1 cellular context compared by ENCODE assay signal in genomic region chr6:130190701-130191375, GRCh38.
TF ChIP-seq lines count a peak whose summit lies in the region.

No MANE protein-coding gene starts in this region.

TF ChIP-seq in WTC11, 78 proteins besides CTCF, POLR2A, EP300 and RAD21 (continued from another document):
- TF ChIP-seq AFF4 (CRISPR knock-in tag; IDR thresholded peaks at IDR 0.05; ENCODE audit: borderline replicate concordance) = no peak
- TF ChIP-seq ZNF263 (CRISPR knock-in tag; IDR thresholded peaks at IDR 0.05; ENCODE audit: low read depth) = no peak
- no peak for TF ChIP-seq NFATC4 (CRISPR knock-in tag; IDR thresholded peaks at IDR 0.05)
- TF ChIP-seq ZNF121 (CRISPR knock-in tag; IDR thresholded peaks at IDR 0.05) = no peak
- no peak for TF ChIP-seq ZNF425 (CRISPR knock-in tag; conservative IDR thresholded peaks at IDR 0.05)
TF ChIP-seq in WTC11: peak in this region for 1.
